ENCODE assay signal across 1 cellular context in genomic region chr5:126594077-126594476, GRCh38.
TF ChIP-seq lines count a peak whose summit lies in the region.

No MANE protein-coding gene starts in this region.

TF ChIP-seq in GM23338, 12 proteins besides CTCF, POLR2A, EP300 and RAD21 (continued from another document):
- TF ChIP-seq ZNF462 (CRISPR knock-in tag; IDR thresholded peaks at IDR 0.05) (no peak), STAT1 (IDR thresholded peaks at IDR 0.05; ENCODE audit: unreplicated experiment) (no peak), ZNF331 (CRISPR knock-in tag; IDR thresholded peaks at IDR 0.05; ENCODE audit: low read depth) (no peak), ZNF114 (CRISPR knock-in tag; IDR thresholded peaks at IDR 0.05) (no peak), JUNB (IDR thresholded peaks at IDR 0.05; ENCODE audit: unreplicated experiment) (no peak), EZH2phosphoT487 (IDR thresholded peaks at IDR 0.05; ENCODE audit: unreplicated experiment) (no peak), EZH2 (IDR thresholded peaks at IDR 0.05; ENCODE audit: low read depth, unreplicated experiment) (no peak), NANOG (IDR thresholded peaks at IDR 0.05; ENCODE audit: borderline replicate concordance) (no peak)
